ENCODE assay signal across 9 cellular contexts in genomic region chr19:33740811-33741396, GRCh38. TPM values are rescaled to one million over a fixed set of nuclear protein-coding genes. Genes with fewer than 3 reads are reported as not detected.
DNase-seq lines count a peak whose midpoint lies in the region; ATAC-seq and TF ChIP-seq lines count a peak whose summit lies in the region.
"Had no signal": no experiment of that assay in that cellular context is flagged by ENCODE, and none has a peak within 500 bp of the region (broad histone marks: within the 10 kb centered on the region; RNA-seq: fewer than 3 reads in every experiment).

No MANE protein-coding gene starts in this region.

- H3K36me3 Mint-ChIP-seq in WTC11, result no peaks in the 10 kb centered on the region

- H3K27me3 Mint-ChIP-seq in WTC11 (ENCODE audit: low read depth), result no peaks in the 10 kb centered on the region; the same call in 1 of the 2 replicates

- peak; percentile 79 for ATAC-seq in WTC11
- no peak for ATAC-seq in GM18517 (IDR thresholded peaks at IDR 0.05; ENCODE audit: unreplicated experiment)

- no peaks in the 10 kb centered on the region for H3K9me3 Mint-ChIP-seq in WTC11

- H3K27ac ChIP-seq in HL-60 (replicated peaks), result no peak overlapping the region
- H3K27ac ChIP-seq: ascending aorta had no signal

- no peak overlapping the region for H3K4me3 Mint-ChIP-seq in WTC11

- POLR2A ChIA-PET in WTC11 (lab: Charles Lee), result no interaction called here

- no peak overlapping the region for H3K4me3 ChIP-seq in HL-60 (replicated peaks; ENCODE audit: insufficient read depth, low read length)
- H3K4me3 ChIP-seq: ascending aorta had no signal

- no peak for TF ChIP-seq CTCF in HL-60 (IDR thresholded peaks at IDR 0.05; ENCODE audit: insufficient read depth, low read length)
- TF ChIP-seq CTCF in WTC11 (IDR thresholded peaks at IDR 0.05), result no peak

- DNase-seq in AML-193 (lab: John Stamatoyannopoulos, UW) (peak; percentile 1 to 3), HL-60 (ENCODE audit: low read depth in 1 of 2, low spot score in 1 of 2) (peak; percentile 14 to 20), WTC11 (ENCODE audit: low spot score) (peak; percentile 81), iPS-NIHi11 (ENCODE audit: low spot score) (peak; percentile 86), NCI-H2171 treated with DMSO at 0.1 percent for 48 hours (lab: John Stamatoyannopoulos, UW) (no peak), NCI-H1694 (lab: John Stamatoyannopoulos, UW) (no peak), NCI-H146 (lab: John Stamatoyannopoulos, UW) (no peak)

- CTCF ChIA-PET in WTC11 (lab: Charles Lee), result interaction anchor here (0.7 to 3.1 kb wide), 6 partner anchors 27 to 325 kb away, joined by 3 to 10 read pairs (median 5); no protein-coding TSS in a partner anchor

- peaks cover 13% of the 10 kb centered on the region for H3K4me1 Mint-ChIP-seq in WTC11

- no peaks in the 10 kb centered on the region for H3K27me3 ChIP-seq in HL-60 (ENCODE audit: insufficient read depth, poor library complexity, severe bottlenecking)
- H3K27me3 ChIP-seq: ascending aorta had no signal

- H3K27ac Mint-ChIP-seq in WTC11, result no peak overlapping the region

TF ChIP-seq in WTC11, 78 proteins besides CTCF, POLR2A, EP300 and RAD21 (continues in another document):
- TF ChIP-seq USF1 (CRISPR knock-in tag; IDR thresholded peaks at IDR 0.05) (peak; percentile 19; the same call in 1 of the 2 replicates), ZNF671 (CRISPR knock-in tag; IDR thresholded peaks at IDR 0.05) (no peak), AFF4 (CRISPR knock-in tag; IDR thresholded peaks at IDR 0.05; ENCODE audit: borderline replicate concordance) (0 out of 2 replicates have a peak, but pooled peaks have one; percentile 25), SMAD3 (CRISPR knock-in tag; IDR thresholded peaks at IDR 0.05; ENCODE audit: borderline replicate concordance) (peak; percentile 67; the same call in 1 of the 2 replicates), ARID4B (CRISPR knock-in tag; IDR thresholded peaks at IDR 0.05; ENCODE audit: borderline replicate concordance) (peak; percentile 79), ZBTB21 (CRISPR knock-in tag; IDR thresholded peaks at IDR 0.05; ENCODE audit: borderline replicate concordance) (peak; percentile 47; the same call in 1 of the 2 replicates), STAT6 (CRISPR knock-in tag; conservative IDR thresholded peaks at IDR 0.05; ENCODE audit: low read depth) (no peak), CREM (CRISPR knock-in tag; IDR thresholded peaks at IDR 0.05) (peak; percentile 47; the same call in 1 of the 2 replicates), NFE2L1 (CRISPR knock-in tag; IDR thresholded peaks at IDR 0.05) (0 out of 2 replicates have a peak, but pooled peaks have one; percentile 31), E2F5 (CRISPR knock-in tag; IDR thresholded peaks at IDR 0.05) (no peak), TEAD1 (CRISPR knock-in tag; IDR thresholded peaks at IDR 0.05) (0 out of 2 replicates have a peak, but pooled peaks have one; percentile 35)

RNA-seq across cellular contexts. Expression of gene KCTD15, which starts 55.8 kb away (rescaled TPM):
- 32.7 to 41.5 TPM (median 35.5 TPM) in 3 replicates for total RNA-seq in WTC11 (2021)

Comparison
In these comparisons a context has a peak if more than half of its experiments do, and no peak if none do; other contexts are left out.
1. DNase-seq: peak in AML-193 (2 of 2), HL-60 (2 of 2), WTC11 (single experiment) and iPS-NIHi11 (single experiment); none in NCI-H2171 treated with DMSO at 0.1 percent for 48 hours (single experiment), NCI-H1694 (single experiment) and NCI-H146 (single experiment).